Comparison of ENCODE assay signal across 8 cellular contexts in genomic region chr7:139855498-139856270, GRCh38. TPM values are rescaled to one million over a fixed set of nuclear protein-coding genes. Genes with fewer than 3 reads are reported as not detected.
A peak's percentile ranks its signal among the peaks of the same experiment; 100 is the strongest.
DNase-seq lines count a peak whose midpoint lies in the region; ATAC-seq, FAIRE-seq and TF ChIP-seq lines count a peak whose summit lies in the region.

No MANE protein-coding gene starts in this region.

- DNase-seq in A549 (ENCODE audit: low read depth in 1 of 2, low spot score in 1 of 2) (no peak), GM19240 (ENCODE audit: insufficient read length, low spot score) (peak; percentile 41), HAP-1 (ENCODE audit: low spot score in 2 of 2) (no peak), HEK293T (ENCODE audit: extremely low spot score) (no peak), RKO (ENCODE audit: low spot score) (no peak)
- DNase-seq in activated T-helper 1 cell treated with anti-CD3 and anti-CD28 coated beads, Interleukin-12 subunit alpha, Interleukin-12 subunit beta, Interleukin-2, Interleukin-4 antibody, amounts not matched to agents 30 ng/mL and 10 ng/mL and 1 ng/mL, durations not matched to agents 14 hours and 24 hours and 36 hours (ENCODE audit: low spot score): peak; percentile 6

- H3K27me3 Mint-ChIP-seq in activated T-helper 1 cell treated with anti-CD3 and anti-CD28 coated beads, Interleukin-12 subunit alpha, Interleukin-12 subunit beta, Interleukin-2, Interleukin-4 antibody, amounts not matched to agents 30 ng/mL and 10 ng/mL and 1 ng/mL, durations not matched to agents 14 hours and 24 hours and 36 hours (ENCODE audit: insufficient read depth): no peaks in the 10 kb centered on the region

- H3K4me3 ChIP-seq in A549 (no peak overlapping the region), mucosa of rectum (ENCODE audit: low read length in 2 of 2) (no peak overlapping the region), HAP-1 (no peak overlapping the region)

- no peaks in the 10 kb centered on the region for H3K9me3 Mint-ChIP-seq in activated T-helper 1 cell treated with anti-CD3 and anti-CD28 coated beads, Interleukin-12 subunit alpha, Interleukin-12 subunit beta, Interleukin-2, Interleukin-4 antibody, amounts not matched to agents 30 ng/mL and 10 ng/mL and 1 ng/mL, durations not matched to agents 14 hours and 24 hours and 36 hours

- in situ Hi-C loops in HAP-1 (cut with MboI; ENCODE audit: low sequenced_read_pairs): no loop called here

- no peak for ATAC-seq in A549
- ATAC-seq in HG03354 (IDR thresholded peaks at IDR 0.05; ENCODE audit: poor library complexity, severe bottlenecking, unreplicated experiment): peak; percentile 78

- H3K36me3 ChIP-seq in mucosa of rectum (ENCODE audit: control insufficient read depth in 2 of 2, insufficient read depth in 2 of 2, low read length in 2 of 2) (no peaks in the 10 kb centered on the region), HAP-1 (replicated peaks) (no peaks in the 10 kb centered on the region)

- H3K4me1 ChIP-seq in A549 (peaks cover 7% of the 10 kb centered on the region; the same call in 2 of the 3 replicates), mucosa of rectum (ENCODE audit: control insufficient read depth in 2 of 2, insufficient read depth in 2 of 2, low read length in 2 of 2) (peaks cover 0 to 2% of the 10 kb centered on the region in 2 donors), HAP-1 (no peaks in the 10 kb centered on the region)

- no peak overlapping the region for H3K4me2 ChIP-seq in A549

- no peak overlapping the region for H3K4me3 Mint-ChIP-seq in activated T-helper 1 cell treated with anti-CD3 and anti-CD28 coated beads, Interleukin-12 subunit alpha, Interleukin-12 subunit beta, Interleukin-2, Interleukin-4 antibody, amounts not matched to agents 30 ng/mL and 10 ng/mL and 1 ng/mL, durations not matched to agents 14 hours and 24 hours and 36 hours

- peak overlapping the region; percentile 66 for H3K27ac Mint-ChIP-seq in activated T-helper 1 cell treated with anti-CD3 and anti-CD28 coated beads, Interleukin-12 subunit alpha, Interleukin-12 subunit beta, Interleukin-2, Interleukin-4 antibody, amounts not matched to agents 30 ng/mL and 10 ng/mL and 1 ng/mL, durations not matched to agents 14 hours and 24 hours and 36 hours

- CTCF ChIA-PET in A549 (lab: Yijun Ruan, JAX): interaction anchor here (0.6 kb wide), 1 partner anchor 213 kb away, joined by 3 read pairs; no protein-coding TSS in a partner anchor
- CTCF ChIA-PET in HEK293T (lab: Yijun Ruan, JAX): no interaction called here

- H3K9ac ChIP-seq in mucosa of rectum (ENCODE audit: low read depth in 1 of 2, low read length in 2 of 2): no peak overlapping the region

- TF ChIP-seq RAD21 in A549 (conservative IDR thresholded peaks at IDR 0.05 in 1 of 2, IDR thresholded peaks at IDR 0.05 in 1 of 2): no peak

- H3K4me1 Mint-ChIP-seq in activated T-helper 1 cell treated with anti-CD3 and anti-CD28 coated beads, Interleukin-12 subunit alpha, Interleukin-12 subunit beta, Interleukin-2, Interleukin-4 antibody, amounts not matched to agents 30 ng/mL and 10 ng/mL and 1 ng/mL, durations not matched to agents 14 hours and 24 hours and 36 hours (ENCODE audit: low read depth): peaks cover 22% of the 10 kb centered on the region

- 83% methylated on average over 9 of the region's 9 CpGs for WGBS in A549 (ENCODE audit: missing lambda C conversion rate)

- TF ChIP-seq POLR2A in A549 (IDR thresholded peaks at IDR 0.05; ENCODE audit: low read length): no peak

- H3K27ac ChIP-seq in A549 (no peak overlapping the region; a peak in 1 of 6 replicates), mucosa of rectum (ENCODE audit: low read depth in 2 of 2, low read length in 2 of 2) (peak overlapping the region; percentile 16 to 56)

- no peak for FAIRE-seq in A549 (lab: Jason Lieb, UNC)

- TF ChIP-seq EP300 in A549 (IDR thresholded peaks at IDR 0.05): no peak

- no peaks in the 10 kb centered on the region for H3K36me3 Mint-ChIP-seq in activated T-helper 1 cell treated with anti-CD3 and anti-CD28 coated beads, Interleukin-12 subunit alpha, Interleukin-12 subunit beta, Interleukin-2, Interleukin-4 antibody, amounts not matched to agents 30 ng/mL and 10 ng/mL and 1 ng/mL, durations not matched to agents 14 hours and 24 hours and 36 hours (ENCODE audit: low read depth)

- no peak for TF ChIP-seq CTCF in A549 (IDR thresholded peaks at IDR 0.05)

- POLR2A ChIA-PET in A549 (lab: Yijun Ruan, JAX): no interaction called here
- POLR2A ChIA-PET in HEK293T (lab: Yijun Ruan, JAX): no interaction called here

- intact Hi-C loops in activated T-helper 1 cell treated with anti-CD3 and anti-CD28 coated beads, Interleukin-12 subunit alpha, Interleukin-12 subunit beta, Interleukin-2, Interleukin-4 antibody, amounts not matched to agents 30 ng/mL and 10 ng/mL and 1 ng/mL, durations not matched to agents 14 hours and 24 hours and 36 hours (cut with micrococcal nuclease): loop anchor here (5.0 kb wide), 1 partner anchor 188 kb away; no protein-coding TSS in a partner anchor

- H3K9me3 ChIP-seq in A549 (no peaks in the 10 kb centered on the region), mucosa of rectum (ENCODE audit: control insufficient read depth in 2 of 2, low read length in 2 of 2) (no peaks in the 10 kb centered on the region), HAP-1 (no peaks in the 10 kb centered on the region)

- H3K27me3 ChIP-seq in mucosa of rectum (ENCODE audit: control insufficient read depth in 2 of 2, insufficient read depth in 2 of 2, low read length in 2 of 2): no peaks in the 10 kb centered on the region
- no peaks in the 10 kb centered on the region for H3K27me3 ChIP-seq in HAP-1 (ENCODE audit: low read depth)

TF ChIP-seq in A549, 52 proteins besides CTCF, POLR2A, EP300 and RAD21:
- TF ChIP-seq, protein P1, sequence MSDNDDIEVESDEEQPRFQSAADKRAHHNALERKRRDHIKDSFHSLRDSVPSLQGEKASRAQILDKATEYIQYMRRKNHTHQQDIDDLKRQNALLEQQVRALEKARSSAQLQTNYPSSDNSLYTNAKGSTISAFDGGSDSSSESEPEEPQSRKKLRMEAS (IDR thresholded peaks at IDR 0.05): no peak
- peak; percentile 48 for TF ChIP-seq MAFK (IDR thresholded peaks at IDR 0.05; ENCODE audit: partially characterized antibody)
- no peak for TF ChIP-seq ZSCAN20 (CRISPR knock-in tag; IDR thresholded peaks at IDR 0.05)
- no peak for TF ChIP-seq KDM1A (IDR thresholded peaks at IDR 0.05; ENCODE audit: low read depth)
- no peak for TF ChIP-seq NPAS2 (CRISPR knock-in tag; IDR thresholded peaks at IDR 0.05; ENCODE audit: borderline replicate concordance)
- TF ChIP-seq MYC (IDR thresholded peaks at IDR 0.05; ENCODE audit: borderline replicate concordance, low read length): no peak
- TF ChIP-seq, protein P2, sequence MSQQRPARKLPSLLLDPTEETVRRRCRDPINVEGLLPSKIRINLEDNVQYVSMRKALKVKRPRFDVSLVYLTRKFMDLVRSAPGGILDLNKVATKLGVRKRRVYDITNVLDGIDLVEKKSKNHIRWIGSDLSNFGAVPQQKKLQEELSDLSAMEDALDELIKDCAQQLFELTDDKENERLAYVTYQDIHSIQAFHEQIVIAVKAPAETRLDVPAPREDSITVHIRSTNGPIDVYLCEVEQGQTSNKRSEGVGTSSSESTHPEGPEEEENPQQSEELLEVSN (IDR thresholded peaks at IDR 0.05; ENCODE audit: borderline replicate concordance, low read depth): no peak
- TF ChIP-seq FOSL2 (IDR thresholded peaks at IDR 0.05): no peak
- no peak for TF ChIP-seq FOSL2 (CRISPR knock-in tag; IDR thresholded peaks at IDR 0.05)
- TF ChIP-seq ZFP36 (IDR thresholded peaks at IDR 0.05; ENCODE audit: borderline replicate concordance, partially characterized antibody): no peak

TF ChIP-seq in HEK293T, 16 proteins besides CTCF, POLR2A, EP300 and RAD21:
- no peak for TF ChIP-seq SUZ12 (IDR thresholded peaks at IDR 0.05)
- no peak for TF ChIP-seq HDGF (IDR thresholded peaks at IDR 0.05; ENCODE audit: borderline replicate concordance)
- TF ChIP-seq FOXM1 (IDR thresholded peaks at IDR 0.05; ENCODE audit: borderline replicate concordance): no peak
- no peak for TF ChIP-seq FOXK2 (IDR thresholded peaks at IDR 0.05)
- TF ChIP-seq ELF4 (IDR thresholded peaks at IDR 0.05): no peak
- no peak for TF ChIP-seq BHLHE40 (IDR thresholded peaks at IDR 0.05; ENCODE audit: borderline replicate concordance)
- no peak for TF ChIP-seq NFRKB (IDR thresholded peaks at IDR 0.05)
- TF ChIP-seq L3MBTL2 (conservative IDR thresholded peaks at IDR 0.05): no peak
- TF ChIP-seq PKNOX1 (IDR thresholded peaks at IDR 0.05): no peak

RNA-seq across cellular contexts. Expression of gene TBXAS1, which starts 26.6 kb away (rescaled TPM):
- polyA plus RNA-seq in A549 (2011; rRNA removed) (11.6 and 13.8 TPM in 2 replicates), A549 (2017; fragmentation: RNase III; extraction: RNeasy Plus Mini Kit Qiagen cat#74134 plus additional on column Dnase treatment) (8.5 to 8.8 TPM (median 8.8 TPM) in 3 replicates)
- polyA plus RNA-seq in A549 (2012; cell fraction: cytosol; rRNA removed): 6.3 and 6.9 TPM in 2 replicates
- polyA plus RNA-seq in A549 (2012; cell fraction: nucleus; rRNA removed): 8.8 and 11.8 TPM in 2 replicates
- polyA minus RNA-seq in A549 (2011; rRNA and poly(A)+ RNA removed): 9.2 and 15.5 TPM in 2 replicates
- 2.4 and 3.1 TPM in 2 replicates for total RNA-seq in activated T-helper 1 cell treated with anti-CD3 and anti-CD28 coated beads, Interleukin-12 subunit alpha, Interleukin-12 subunit beta, Interleukin-2, Interleukin-4 antibody, amounts not matched to agents 30 ng/mL and 10 ng/mL and 1 ng/mL, durations not matched to agents 14 hours and 24 hours and 36 hours

Comparison
In these comparisons a context has a peak if more than half of its experiments do, and no peak if none do; other contexts are left out.
1. DNase-seq: peak in GM19240 (single experiment) and activated T-helper 1 cell treated with anti-CD3 and anti-CD28 coated beads, Interleukin-12 subunit alpha, Interleukin-12 subunit beta, Interleukin-2, Interleukin-4 antibody, amounts not matched to agents 30 ng/mL and 10 ng/mL and 1 ng/mL, durations not matched to agents 14 hours and 24 hours and 36 hours (single experiment); none in A549 (0 of 2), HAP-1 (0 of 2), HEK293T (single experiment) and RKO (single experiment).
2. H3K27ac ChIP-seq: peak in mucosa of rectum (2 of 2); none in A549 (0 of 2).